In genomic region chr18:9914334-9914583, GRCh38 we compare ENCODE assay signal across 9 cellular contexts. TPM values are rescaled to one million over a fixed set of nuclear protein-coding genes. Genes with fewer than 3 reads are reported as not detected.
A peak's percentile ranks its signal among the peaks of the same experiment; 100 is the strongest.
DNase-seq lines count a peak whose midpoint lies in the region; ATAC-seq and TF ChIP-seq lines count a peak whose summit lies in the region.
"Had no signal": no experiment of that assay in that cellular context is flagged by ENCODE, and none has a peak within 500 bp of the region (broad histone marks: within the 10 kb centered on the region; RNA-seq: fewer than 3 reads in every experiment).

No MANE protein-coding gene starts in this region.

- peak overlapping the region; percentile 85; the same call in 1 of the 2 replicates for H3K4me2 ChIP-seq in DND-41 (ENCODE audit: insufficient read depth, low read length)

- POLR2A ChIA-PET in HEK293T (lab: Yijun Ruan, JAX), result interaction anchor here (1.0 to 1.6 kb wide), 5 partner anchors 9 to 69 kb away, joined by 3 to 6 read pairs (median 3); no protein-coding TSS in a partner anchor
- POLR2A ChIA-PET in activated CD4-positive, alpha-beta memory T cell treated with anti-CD3 and anti-CD28 coated beads for 36 hours (lab: Charles Lee), result interaction anchor here (1.3 to 2.1 kb wide), 4 partner anchors 12 to 52 kb away, joined by 4 to 14 read pairs (median 9); no protein-coding TSS in a partner anchor

- TF ChIP-seq CTCF in DND-41 (IDR thresholded peaks at IDR 0.05; ENCODE audit: borderline replicate concordance, extremely low read depth, low read length, poor library complexity, severe bottlenecking), result no peak

- H3K27ac ChIP-seq in DND-41 (ENCODE audit: low read length), result peak overlapping the region; percentile 89
- H3K27ac ChIP-seq in stomach smooth muscle (ENCODE audit: low read length), result peak overlapping the region; percentile 91

- H3K27me3 ChIP-seq in DND-41 (ENCODE audit: insufficient read depth, low read length, poor library complexity) (peaks cover 7% of the 10 kb centered on the region), stomach smooth muscle (ENCODE audit: control insufficient read depth in 1 of 2, insufficient read depth in 2 of 2, low read length in 2 of 2) (no peaks in the 10 kb centered on the region)

- H3K9me3 ChIP-seq in DND-41 (ENCODE audit: insufficient read depth, low read length, severe bottlenecking), result no peaks in the 10 kb centered on the region
- no peaks in the 10 kb centered on the region for H3K9me3 ChIP-seq in stomach smooth muscle (ENCODE audit: control insufficient read depth in 2 of 2, low read length in 2 of 2)

- intact Hi-C loops in activated CD4-positive, alpha-beta memory T cell treated with anti-CD3 and anti-CD28 coated beads for 36 hours (cut with micrococcal nuclease), result loop anchor here (2.0 to 10.0 kb wide), 5 partner anchors 207 to 1937 kb away; partner anchors contain the start of genes ANKRD12, CHMP1B and RAB31

- no peak for DNase-seq in DND-41
- DNase-seq in HEK293T (ENCODE audit: extremely low spot score), result peak; percentile 32
- DNase-seq in activated CD4-positive, alpha-beta memory T cell treated with anti-CD3 and anti-CD28 coated beads for 36 hours, result no peak
- DNase-seq in kidney glomerular epithelial cell (lab: John Stamatoyannopoulos, UW), result no peak
- no peak for DNase-seq in NCI-H526 treated with DMSO at 0.1 percent for 48 hours (lab: John Stamatoyannopoulos, UW)
- DNase-seq in DMS 273 (lab: John Stamatoyannopoulos, UW; ENCODE audit: unreplicated experiment), result no peak

- H3K4me3 ChIP-seq in DND-41 (ENCODE audit: low read depth in 1 of 2, low read length in 2 of 2) (peak overlapping the region; percentile 49 to 93; a peak in 3 of 4 replicates), iPS-11a (ENCODE audit: low read depth, low read length) (peak overlapping the region; percentile 96), stomach smooth muscle (ENCODE audit: low read length in 2 of 2) (peak overlapping the region; percentile 94 to 95)

- peak overlapping the region; percentile 91 for H3K27ac Mint-ChIP-seq in activated CD4-positive, alpha-beta memory T cell treated with anti-CD3 and anti-CD28 coated beads for 36 hours

- no peaks in the 10 kb centered on the region for H3K9me3 Mint-ChIP-seq in activated CD4-positive, alpha-beta memory T cell treated with anti-CD3 and anti-CD28 coated beads for 36 hours

- peaks cover 25% of the 10 kb centered on the region for H3K4me1 Mint-ChIP-seq in activated CD4-positive, alpha-beta memory T cell treated with anti-CD3 and anti-CD28 coated beads for 36 hours (ENCODE audit: low read depth)

- ATAC-seq in DND-41 (ENCODE audit: insufficient read depth, low read depth), result no peak

- H3K79me2 ChIP-seq in DND-41 (ENCODE audit: insufficient read depth, low read length), result peaks cover 55% of the 10 kb centered on the region

- H3K36me3 Mint-ChIP-seq in activated CD4-positive, alpha-beta memory T cell treated with anti-CD3 and anti-CD28 coated beads for 36 hours, result no peaks in the 10 kb centered on the region

- peak overlapping the region; percentile 96 for H2AFZ ChIP-seq in DND-41 (ENCODE audit: low read depth, low read length)

- peaks cover 2% of the 10 kb centered on the region for H3K27me3 Mint-ChIP-seq in activated CD4-positive, alpha-beta memory T cell treated with anti-CD3 and anti-CD28 coated beads for 36 hours

- CTCF ChIA-PET in HEK293T (lab: Yijun Ruan, JAX), result no interaction called here
- CTCF ChIA-PET in activated CD4-positive, alpha-beta memory T cell treated with anti-CD3 and anti-CD28 coated beads for 36 hours (lab: Charles Lee), result interaction anchor here (1.0 to 1.3 kb wide), 2 partner anchors 52 to 144 kb away, joined by 4 read pairs; no protein-coding TSS in a partner anchor

- peaks cover 46% of the 10 kb centered on the region for H4K20me1 ChIP-seq in DND-41 (ENCODE audit: insufficient read depth, low read length)

- H3K9ac ChIP-seq in DND-41 (ENCODE audit: low read depth, low read length), result peak overlapping the region; percentile 93
- H3K9ac ChIP-seq in stomach smooth muscle (ENCODE audit: low read length in 2 of 2), result peak overlapping the region; percentile 91 to 96

- H3K4me1 ChIP-seq in DND-41 (ENCODE audit: insufficient read depth, low read length), result peaks cover 47% of the 10 kb centered on the region
- H3K4me1 ChIP-seq in stomach smooth muscle (ENCODE audit: control insufficient read depth, insufficient read depth, low read length), result peaks cover 17% of the 10 kb centered on the region

- H3K36me3 ChIP-seq in DND-41 (ENCODE audit: insufficient read depth, low read length) (no peaks in the 10 kb centered on the region; the same call in 1 of the 2 replicates), stomach smooth muscle (ENCODE audit: control insufficient read depth in 2 of 2, insufficient read depth in 2 of 2, low read length in 2 of 2) (no peaks in the 10 kb centered on the region)

- H3K4me3 Mint-ChIP-seq in activated CD4-positive, alpha-beta memory T cell treated with anti-CD3 and anti-CD28 coated beads for 36 hours, result peak overlapping the region; percentile 84

TF ChIP-seq in HEK293T, 16 proteins besides CTCF, POLR2A, EP300 and RAD21:
- no peak for TF ChIP-seq L3MBTL2 (conservative IDR thresholded peaks at IDR 0.05)
- no peak for TF ChIP-seq LEF1 (IDR thresholded peaks at IDR 0.05; ENCODE audit: borderline replicate concordance)
- no peak for TF ChIP-seq PKNOX1 (IDR thresholded peaks at IDR 0.05)
- TF ChIP-seq FOXM1 (IDR thresholded peaks at IDR 0.05; ENCODE audit: borderline replicate concordance), result no peak
- no peak for TF ChIP-seq ELF4 (IDR thresholded peaks at IDR 0.05)
- no peak for TF ChIP-seq SP1 (IDR thresholded peaks at IDR 0.05)
- no peak for TF ChIP-seq ARNT (IDR thresholded peaks at IDR 0.05)
- TF ChIP-seq TARDBP (IDR thresholded peaks at IDR 0.05), result no peak
- TF ChIP-seq BHLHE40 (IDR thresholded peaks at IDR 0.05; ENCODE audit: borderline replicate concordance), result no peak
- TF ChIP-seq ZNF384 (IDR thresholded peaks at IDR 0.05), result no peak
- no peak for TF ChIP-seq FOXA1 (IDR thresholded peaks at IDR 0.05)
- TF ChIP-seq NFRKB (IDR thresholded peaks at IDR 0.05), result no peak
- TF ChIP-seq FOXK2 (IDR thresholded peaks at IDR 0.05), result no peak
- no peak for TF ChIP-seq HDGF (IDR thresholded peaks at IDR 0.05; ENCODE audit: borderline replicate concordance)
- no peak for TF ChIP-seq SUZ12 (IDR thresholded peaks at IDR 0.05)
- TF ChIP-seq CTBP1 (IDR thresholded peaks at IDR 0.05; ENCODE audit: borderline replicate concordance), result no peak

RNA-seq across cellular contexts. Expression of gene VAPA, which starts 0.4 kb away (rescaled TPM):
- 100 to 1,000 TPM; 152 to 159 TPM for total RNA-seq in activated CD4-positive, alpha-beta memory T cell treated with anti-CD3 and anti-CD28 coated beads for 36 hours

RNA-seq across cellular contexts. Expression of gene TXNDC2, which starts 28.5 kb away (rescaled TPM):
- not detected for total RNA-seq in activated CD4-positive, alpha-beta memory T cell treated with anti-CD3 and anti-CD28 coated beads for 36 hours
- total RNA-seq: T-helper 2 cell treated with Interferon-gamma antibody and Interleukin-4, amounts not matched to agents 100 ng/mL and 5 ng/mL, for 36 hours had no signal
